ENCODE assay signal across 32 cellular contexts in the genomic region with DNA sequence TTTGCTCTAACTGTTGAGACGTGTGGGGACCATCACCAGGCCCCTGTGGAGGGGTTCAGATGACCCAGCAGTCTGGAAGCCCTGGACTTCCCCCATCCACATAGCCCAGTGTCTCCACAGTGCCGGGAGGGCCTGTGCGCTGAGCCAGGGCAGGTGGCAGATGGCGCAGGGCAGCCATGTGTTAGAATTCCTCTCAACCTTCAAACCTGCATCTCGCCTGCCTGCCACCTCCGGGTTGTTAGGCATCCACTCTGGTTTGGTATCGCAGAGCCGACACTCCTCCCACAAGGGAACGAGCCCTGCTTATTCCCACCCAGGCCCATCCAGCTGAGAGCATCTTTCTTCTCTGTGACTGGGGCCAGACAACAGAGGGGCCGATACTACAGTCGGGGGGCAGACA.
"Had no signal": no experiment of that assay in that cellular context is flagged by ENCODE, and none has a peak within 500 bp of the region (broad histone marks: within the 10 kb centered on the region; RNA-seq: fewer than 3 reads in every experiment).

No MANE protein-coding gene starts in this region.

- H3K27ac ChIP-seq: brain microvascular endothelial cell, Peyer's patch, VCaP had no signal

- H3K27me3 ChIP-seq: brain microvascular endothelial cell, Peyer's patch had no signal

- H3K36me3 ChIP-seq: brain microvascular endothelial cell, Peyer's patch had no signal

- H3K4me3 ChIP-seq: Peyer's patch had no signal

- H3K9me3 ChIP-seq: Peyer's patch had no signal

- DNase-seq: activated B cell treated with CpG ODN at 0.5 μM for 24 hours; activated CD4-positive, alpha-beta memory T cell treated with anti-CD3 and anti-CD28 coated beads for 36 hours; activated CD4-positive, alpha-beta T cell treated with anti-CD3 and anti-CD28 coated beads for 4 hours; activated CD4-positive, alpha-beta T cell treated with anti-CD3 and anti-CD28 coated beads, Interleukin-2, amount 50 U/mL, for 1 hour; activated CD4-positive, CD25-positive, alpha-beta regulatory T cell treated with anti-CD3 and anti-CD28 coated beads, Interleukin-2, amount 50 U/mL, for 72 hours; activated CD8-positive, alpha-beta memory T cell treated with anti-CD3 and anti-CD28 coated beads, Interleukin-2, amount 50 U/mL, for 4 hours; activated effector memory CD4-positive, alpha-beta T cell treated with anti-CD3 and anti-CD28 coated beads, Interleukin-2, amount 50 U/mL, for 16 hours; activated naive CD4-positive, alpha-beta T cell; activated naive CD4-positive, alpha-beta T cell treated with anti-CD3 and anti-CD28 coated beads, Interleukin-2, amount 50 U/mL, for 16 hours; activated naive CD8-positive, alpha-beta T cell treated with anti-CD3 and anti-CD28 coated beads for 36 hours; activated T-cell treated with anti-CD3 and anti-CD28 coated beads for 4 hours; activated T-cell treated with anti-CD3 and anti-CD28 coated beads, Interleukin-2, amount 50 U/mL, for 4 hours; amniotic stem cell; brain microvascular endothelial cell; Karpas-422; KBM-7; NCI-H1105; NCI-H1417 treated with DMSO at 0.1 percent for 48 hours; NCI-H1694; NCI-H1930; NCI-H2081 treated with DMSO at 0.1 percent for 48 hours; NCI-H510A; NCI-H526; NCI-H748 treated with DMSO at 0.1 percent for 48 hours; NK-92 treated with Interleukin-12 subunit alpha and Interleukin-12 subunit beta, amount 100 ng/mL, for 24 hours; PC-3; Peyer's patch; RPMI8226; SIG-M5; T-cell; T-helper 17 cell had no signal
